Comparison of ENCODE assay signal across 19 cellular contexts in the genomic region with DNA sequence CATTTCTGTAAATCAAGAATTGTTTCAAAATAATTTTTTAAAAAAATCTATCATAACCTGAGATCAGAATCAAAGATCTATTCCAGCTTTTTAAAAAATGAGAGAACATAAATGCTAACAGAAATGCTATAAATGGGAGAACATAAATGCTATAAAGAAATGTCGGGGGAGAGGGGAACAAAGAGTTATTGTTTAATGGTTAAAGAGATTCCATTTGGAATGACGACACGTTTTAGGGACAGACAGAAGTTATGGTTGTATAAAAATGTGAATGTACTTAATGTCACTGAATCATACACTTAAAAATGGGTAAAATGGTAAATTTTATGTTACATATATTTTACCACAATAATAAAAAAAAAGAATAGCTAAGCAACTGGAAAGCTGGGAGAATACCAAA.
A peak's percentile ranks its signal among the peaks of the same experiment; 100 is the strongest.
DNase-seq lines count a peak whose midpoint lies in the region; ATAC-seq, FAIRE-seq and TF ChIP-seq lines count a peak whose summit lies in the region.
"Had no signal": no experiment of that assay in that cellular context is flagged by ENCODE, and none has a peak within 500 bp of the region (broad histone marks: within the 10 kb centered on the region; RNA-seq: fewer than 3 reads in every experiment).

No MANE protein-coding gene starts in this region.

- peaks cover 7% of the 10 kb centered on the region for H3K79me2 ChIP-seq in astrocyte (ENCODE audit: insufficient read depth, low read length)

- H3K27me3 Mint-ChIP-seq in natural killer cell (ENCODE audit: low read depth in 2 of 2): no peaks in the 10 kb centered on the region
- no peaks in the 10 kb centered on the region for H3K27me3 Mint-ChIP-seq in natural killer cell treated with Interleukin-12 subunit alpha and Interleukin-12 subunit beta and Interleukin-15 and Interleukin-18, amount 100 ng/mL, for 72 hours
- no peaks in the 10 kb centered on the region for H3K27me3 Mint-ChIP-seq in astrocyte (ENCODE audit: low read depth, unreplicated experiment)
- no peaks in the 10 kb centered on the region for H3K27me3 Mint-ChIP-seq in mesothelial cell of epicardium (ENCODE audit: low read depth)

- no peak overlapping the region for H3K9ac ChIP-seq in astrocyte (ENCODE audit: low read length)
- H3K9ac ChIP-seq: BLaER1 had no signal

- intact Hi-C loops in natural killer cell (cut with micrococcal nuclease): no loop called here

- peak overlapping the region; percentile 10 to 42 for H3K27ac Mint-ChIP-seq in natural killer cell
- H3K27ac Mint-ChIP-seq in natural killer cell treated with Interleukin-12 subunit alpha and Interleukin-12 subunit beta and Interleukin-15 and Interleukin-18, amount 100 ng/mL, for 72 hours: no peak overlapping the region
- no peak overlapping the region for H3K27ac Mint-ChIP-seq in astrocyte (ENCODE audit: unreplicated experiment)
- peak overlapping the region; percentile 48 for H3K27ac Mint-ChIP-seq in mesothelial cell of epicardium

- no peak overlapping the region for H3K4me3 Mint-ChIP-seq in natural killer cell
- H3K4me3 Mint-ChIP-seq in natural killer cell treated with Interleukin-12 subunit alpha and Interleukin-12 subunit beta and Interleukin-15 and Interleukin-18, amount 100 ng/mL, for 72 hours: no peak overlapping the region
- H3K4me3 Mint-ChIP-seq in astrocyte (ENCODE audit: unreplicated experiment): no peak overlapping the region
- H3K4me3 Mint-ChIP-seq in mesothelial cell of epicardium: no peak overlapping the region

- no peak overlapping the region for H3K4me3 ChIP-seq in astrocyte (ENCODE audit: insufficient read depth, low read depth, low read length)
- H3K4me3 ChIP-seq: BLaER1, GM12878, HAP-1 had no signal

- DNase-seq in natural killer cell (no peak), astrocyte (ENCODE audit: low read depth) (no peak), mesothelial cell of epicardium (ENCODE audit: low spot score in 2 of 2, unreplicated experiment in 2 of 2) (no peak), NCI-H2029 (lab: John Stamatoyannopoulos, UW) (no peak), NCI-H2171 (lab: John Stamatoyannopoulos, UW) (no peak), D721Med (ENCODE audit: insufficient read length, low spot score) (no peak)
- no peak for DNase-seq in natural killer cell treated with Interleukin-12 subunit alpha and Interleukin-12 subunit beta and Interleukin-15 and Interleukin-18, amount 100 ng/mL, for 72 hours (ENCODE audit: low spot score)
- DNase-seq: 8988T, AML-193, Calu3, DMS79 had no signal

- FAIRE-seq in astrocyte (lab: Jason Lieb, UNC) (peak; percentile 5), D721Med (lab: Jason Lieb, UNC) (no peak)
- FAIRE-seq: GM12878, GM18507, H1, HepG2, HTR-8/SVneo had no signal

- H3K4me1 ChIP-seq in astrocyte (ENCODE audit: insufficient read depth, low read length): no peaks in the 10 kb centered on the region
- H3K4me1 ChIP-seq: BLaER1, HAP-1 had no signal

- no peaks in the 10 kb centered on the region for H3K36me3 Mint-ChIP-seq in natural killer cell
- H3K36me3 Mint-ChIP-seq in natural killer cell treated with Interleukin-12 subunit alpha and Interleukin-12 subunit beta and Interleukin-15 and Interleukin-18, amount 100 ng/mL, for 72 hours: no peaks in the 10 kb centered on the region
- H3K36me3 Mint-ChIP-seq in astrocyte (ENCODE audit: low read depth, unreplicated experiment): no peaks in the 10 kb centered on the region
- peaks cover 14% of the 10 kb centered on the region for H3K36me3 Mint-ChIP-seq in mesothelial cell of epicardium

- H4K20me1 ChIP-seq in astrocyte (ENCODE audit: insufficient read depth, low read length): no peaks in the 10 kb centered on the region

- H3K4me2 ChIP-seq in astrocyte (ENCODE audit: low read length): no peak overlapping the region
- H3K4me2 ChIP-seq: BLaER1 had no signal

- H3K9me3 ChIP-seq in astrocyte (ENCODE audit: insufficient read depth, low read depth, low read length): no peaks in the 10 kb centered on the region
- H3K9me3 ChIP-seq: BLaER1, HAP-1 had no signal

- H3K4me1 Mint-ChIP-seq in natural killer cell (no peaks in the 10 kb centered on the region), astrocyte (ENCODE audit: low read depth, unreplicated experiment) (peaks cover 4% of the 10 kb centered on the region), mesothelial cell of epicardium (peaks cover 4% of the 10 kb centered on the region)
- no peaks in the 10 kb centered on the region for H3K4me1 Mint-ChIP-seq in natural killer cell treated with Interleukin-12 subunit alpha and Interleukin-12 subunit beta and Interleukin-15 and Interleukin-18, amount 100 ng/mL, for 72 hours (ENCODE audit: low read depth in 2 of 2)

- H3K9me3 Mint-ChIP-seq in natural killer cell (no peaks in the 10 kb centered on the region), astrocyte (ENCODE audit: unreplicated experiment) (no peaks in the 10 kb centered on the region), mesothelial cell of epicardium (peaks cover 9% of the 10 kb centered on the region)
- no peaks in the 10 kb centered on the region for H3K9me3 Mint-ChIP-seq in natural killer cell treated with Interleukin-12 subunit alpha and Interleukin-12 subunit beta and Interleukin-15 and Interleukin-18, amount 100 ng/mL, for 72 hours

- no peak for TF ChIP-seq CTCF in natural killer cell (IDR thresholded peaks at IDR 0.05)
- no peak for TF ChIP-seq CTCF in astrocyte (IDR thresholded peaks at IDR 0.05; ENCODE audit: insufficient read depth, low read depth, low read length)
- no peak for TF ChIP-seq CTCF in mesothelial cell of epicardium (IDR thresholded peaks at IDR 0.05; ENCODE audit: unreplicated experiment)
- TF ChIP-seq CTCF in D721Med (IDR thresholded peaks at IDR 0.05; ENCODE audit: insufficient read depth, missing control alignments): no peak

- no peak overlapping the region for H3K27ac ChIP-seq in astrocyte (ENCODE audit: low read depth, low read length)
- H3K27ac ChIP-seq: BLaER1 had no signal

- no peak overlapping the region for H2AFZ ChIP-seq in astrocyte (ENCODE audit: low read depth, low read length)

- ATAC-seq in natural killer cell (no peak), HG02852 (IDR thresholded peaks at IDR 0.05; ENCODE audit: unreplicated experiment) (no peak)
- ATAC-seq in natural killer cell treated with Interleukin-12 subunit alpha and Interleukin-12 subunit beta and Interleukin-15 and Interleukin-18, amount 100 ng/mL, for 72 hours: no peak
- ATAC-seq: GM12878, HepG2 had no signal

- H3K36me3 ChIP-seq in astrocyte (ENCODE audit: insufficient read depth, low read length): no peaks in the 10 kb centered on the region

- H3K27me3 ChIP-seq in astrocyte (ENCODE audit: insufficient read depth, low read length): no peaks in the 10 kb centered on the region

Comparison
In these comparisons a context has a peak if more than half of its experiments do, and no peak if none do; other contexts are left out.
1. H3K27ac Mint-ChIP-seq: peak in natural killer cell (2 of 2) and mesothelial cell of epicardium (single experiment); none in natural killer cell treated with Interleukin-12 subunit alpha and Interleukin-12 subunit beta and Interleukin-15 and Interleukin-18, amount 100 ng/mL, for 72 hours (0 of 2) and astrocyte (single experiment).